In genomic region chr2:219484343-219485200, GRCh38 we compare ENCODE assay signal across 10 cellular contexts. TPM values are rescaled to one million over a fixed set of nuclear protein-coding genes. Genes with fewer than 3 reads are reported as not detected.
DNase-seq lines count a peak whose midpoint lies in the region; ATAC-seq and TF ChIP-seq lines count a peak whose summit lies in the region.
"Had no signal": no experiment of that assay in that cellular context is flagged by ENCODE, and none has a peak within 500 bp of the region (broad histone marks: within the 10 kb centered on the region; RNA-seq: fewer than 3 reads in every experiment).

No MANE protein-coding gene starts in this region.

- no peaks in the 10 kb centered on the region for H3K9me3 ChIP-seq in mesenchymal stem cell (ENCODE audit: control insufficient read depth, low read length)
- no peaks in the 10 kb centered on the region for H3K9me3 ChIP-seq in thoracic aorta

- peak overlapping the region; percentile 32 for H2AFZ ChIP-seq in mesenchymal stem cell (ENCODE audit: low read depth, low read length)

- no peak overlapping the region for H2BK120ac ChIP-seq in mesenchymal stem cell (ENCODE audit: low read depth, low read length)

- H3K4me2 ChIP-seq in mesenchymal stem cell (ENCODE audit: low read length, poor library complexity, severe bottlenecking) = peak overlapping the region; percentile 69

- ATAC-seq in thoracic aorta (ENCODE audit: insufficient number of reproducible peaks, low FRiP score, low read depth) (no peak), HG03520 (IDR thresholded peaks at IDR 0.05; ENCODE audit: unreplicated experiment) (no peak)

- peak overlapping the region; percentile 12 for H2BK15ac ChIP-seq in mesenchymal stem cell (ENCODE audit: low read depth, poor library complexity, severe bottlenecking)

- H2AK5ac ChIP-seq in mesenchymal stem cell (ENCODE audit: low read length, severe bottlenecking) = no peak overlapping the region

- no peak overlapping the region for H3K4ac ChIP-seq in mesenchymal stem cell (ENCODE audit: low read depth in 1 of 2, low read length in 2 of 2)

- H3K4me3 ChIP-seq in mesenchymal stem cell (ENCODE audit: insufficient read depth in 1 of 2, low read depth in 1 of 2, low read length in 2 of 2) (peak overlapping the region; percentile 20 to 29), thoracic aorta (peak overlapping the region; percentile 1)

- H3K4me1 ChIP-seq in mesenchymal stem cell (ENCODE audit: control insufficient read depth, insufficient read depth, low read depth, low read length) (peaks cover 28% of the 10 kb centered on the region), thoracic aorta (ENCODE audit: control insufficient read depth in 1 of 2, low read depth in 2 of 2) (no peaks in the 10 kb centered on the region)

- TF ChIP-seq CTCF in thoracic aorta (IDR thresholded peaks at IDR 0.05) = no peak

- peak overlapping the region in 1 of 2 experiments; percentile 23 for H2BK12ac ChIP-seq in mesenchymal stem cell (ENCODE audit: low read length in 2 of 2)

- H3K9ac ChIP-seq in mesenchymal stem cell (ENCODE audit: low read length) = no peak overlapping the region

- H4K91ac ChIP-seq in mesenchymal stem cell (ENCODE audit: low read length) = no peak overlapping the region

- peak overlapping the region in 1 of 2 experiments; percentile 98 for H3K23ac ChIP-seq in mesenchymal stem cell (ENCODE audit: low read length in 2 of 2)

- H3K27ac ChIP-seq in mesenchymal stem cell (ENCODE audit: low read length, poor library complexity, severe bottlenecking) (no peak overlapping the region), thoracic aorta (peak overlapping the region in 1 of 2 donors; percentile 27)

- H3K27me3 ChIP-seq in mesenchymal stem cell (ENCODE audit: control insufficient read depth in 1 of 2, insufficient read depth in 1 of 2, low read length in 2 of 2) = peaks cover 3 to 19% of the 10 kb centered on the region in 2 experiments
- H3K27me3 ChIP-seq in thoracic aorta (replicated peaks; ENCODE audit: insufficient read depth) = no peaks in the 10 kb centered on the region

- no peak overlapping the region for H2BK5ac ChIP-seq in mesenchymal stem cell (ENCODE audit: low read depth, low read length, poor library complexity, severe bottlenecking)

- peak overlapping the region in 1 of 2 experiments; percentile 22 for H3K14ac ChIP-seq in mesenchymal stem cell (ENCODE audit: low read length in 2 of 2)

- WGBS in mesenchymal stem cell = 3% methylated on average over 75 of the region's 89 CpGs

- H3K36me3 ChIP-seq in mesenchymal stem cell (ENCODE audit: control insufficient read depth in 1 of 2, insufficient read depth in 2 of 2, low read depth in 1 of 2, low read length in 2 of 2) = peaks cover 61 to 67% of the 10 kb centered on the region in 2 experiments
- H3K36me3 ChIP-seq in thoracic aorta = peaks cover 94% of the 10 kb centered on the region

- H3K18ac ChIP-seq in mesenchymal stem cell (ENCODE audit: low read depth in 1 of 2, low read length in 2 of 2) = peak overlapping the region in 1 of 2 experiments; percentile 59

- H3K79me1 ChIP-seq in mesenchymal stem cell (replicated peaks; ENCODE audit: low read length, poor library complexity, severe bottlenecking) = no peaks in the 10 kb centered on the region

- DNase-seq in activated CD8-positive, alpha-beta memory T cell treated with anti-CD3 and anti-CD28 coated beads for 24 hours = peak; percentile 63
- no peak for DNase-seq in activated CD8-positive, alpha-beta memory T cell treated with anti-CD3 and anti-CD28 coated beads, Interleukin-2, amount 50 U/mL, for 4 hours
- DNase-seq in ecto neural progenitor cell (ENCODE audit: low spot score) (peak; percentile 62), mesenchymal stem cell (peak; percentile 32), thoracic aorta (ENCODE audit: low spot score) (no peak), NCI-H510A (lab: John Stamatoyannopoulos, UW) (no peak), NCI-H128 (lab: John Stamatoyannopoulos, UW; ENCODE audit: unreplicated experiment) (no peak)
- DNase-seq: SW 1271 had no signal

- H4K8ac ChIP-seq in mesenchymal stem cell (ENCODE audit: low read length) = peak overlapping the region; percentile 51

RNA-seq across cellular contexts. Expression of gene GMPPA, which starts 14.1 kb away (rescaled TPM):
- 41.8 TPM for polyA plus RNA-seq in mesenchymal stem cell (2013, experiment 1 of 2)
- 41.6 TPM for polyA plus RNA-seq in mesenchymal stem cell (2013, experiment 2 of 2)
- total RNA-seq in thoracic aorta = 10 to 100 TPM; 30.5 to 56.5 TPM

RNA-seq across cellular contexts. Expression of gene ASIC4, which starts 29.7 kb away (rescaled TPM):
- not detected for polyA plus RNA-seq in mesenchymal stem cell (2013, experiment 1 of 2)
- polyA plus RNA-seq in mesenchymal stem cell (2013, experiment 2 of 2) = not detected
- total RNA-seq in thoracic aorta = under 1 TPM in 1 of 2 donors, not detected in 1; 0.41 TPM
- total RNA-seq: glomerular endothelial cell had no signal

RNA-seq across cellular contexts. Expression of gene SPEG, which starts 49.9 kb away (rescaled TPM):
- 19.3 TPM for polyA plus RNA-seq in mesenchymal stem cell (2013, experiment 1 of 2)
- polyA plus RNA-seq in mesenchymal stem cell (2013, experiment 2 of 2) = 19.1 TPM
- total RNA-seq in thoracic aorta = 100 to 1,000 TPM; 426 to 455 TPM

RNA-seq across cellular contexts. Expression of gene CHPF, which starts 59.0 kb away (rescaled TPM):
- 134 TPM for polyA plus RNA-seq in mesenchymal stem cell (2013, experiment 1 of 2)
- polyA plus RNA-seq in mesenchymal stem cell (2013, experiment 2 of 2) = 133 TPM
- total RNA-seq in thoracic aorta = 100 to 1,000 TPM; 184 to 269 TPM

RNA-seq across cellular contexts. Expression of gene TMEM198, which starts 59.3 kb away (rescaled TPM):
- 1.5 TPM for polyA plus RNA-seq in mesenchymal stem cell (2013, experiment 1 of 2)
- 1.3 TPM for polyA plus RNA-seq in mesenchymal stem cell (2013, experiment 2 of 2)
- total RNA-seq in thoracic aorta = 1 to 10 TPM; 1.4 to 3.9 TPM

Comparison
In these comparisons a context has a peak if more than half of its experiments do, and no peak if none do; other contexts are left out.
1. DNase-seq: peak in activated CD8-positive, alpha-beta memory T cell treated with anti-CD3 and anti-CD28 coated beads for 24 hours (single experiment), ecto neural progenitor cell (single experiment) and mesenchymal stem cell (single experiment); none in activated CD8-positive, alpha-beta memory T cell treated with anti-CD3 and anti-CD28 coated beads, Interleukin-2, amount 50 U/mL, for 4 hours (single experiment), thoracic aorta (single experiment), NCI-H510A (single experiment) and NCI-H128 (single experiment).